8 cellular contexts compared by ENCODE assay signal in the genomic region with DNA sequence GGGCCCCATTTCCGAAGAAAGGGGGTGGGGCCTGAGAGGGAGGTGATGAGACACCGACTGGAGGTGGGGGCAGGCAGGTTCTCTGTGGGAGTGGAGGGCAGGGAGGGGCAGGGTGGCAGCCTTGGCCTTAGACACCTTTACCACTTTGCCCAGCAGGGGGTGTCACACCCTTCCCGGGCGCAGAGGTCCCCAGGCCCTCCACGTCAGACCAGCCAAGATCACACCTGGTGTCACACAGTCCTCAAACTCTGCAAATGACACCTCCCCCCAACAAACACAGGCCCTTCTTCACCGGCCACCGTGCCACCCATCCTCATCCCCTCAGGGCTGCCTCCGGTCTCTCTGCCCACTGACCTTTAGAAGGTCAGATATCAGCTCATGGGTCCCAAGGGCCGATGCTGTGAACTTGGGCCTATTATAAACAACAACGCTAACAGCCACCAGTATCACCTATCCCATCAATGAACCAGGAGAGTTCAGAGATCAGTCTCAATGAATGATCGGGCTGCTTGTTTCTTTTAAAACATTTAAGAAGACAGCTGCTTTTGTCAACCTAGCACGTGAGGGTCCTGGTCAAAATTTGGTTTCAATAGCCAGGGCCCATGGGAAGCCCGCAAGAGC.
DNase-seq lines count a peak whose midpoint lies in the region; ATAC-seq and TF ChIP-seq lines count a peak whose summit lies in the region.

No MANE protein-coding gene starts in this region.

- H3K36me3 ChIP-seq in MM.1S (replicated peaks; ENCODE audit: insufficient read depth, low read length), result no peaks in the 10 kb centered on the region
- no peaks in the 10 kb centered on the region for H3K36me3 ChIP-seq in uterus

- no peak for ATAC-seq in GM18867 (IDR thresholded peaks at IDR 0.05; ENCODE audit: unreplicated experiment)

- H3K9me3 Mint-ChIP-seq in activated CD4-positive, alpha-beta memory T cell treated with anti-CD3 and anti-CD28 coated beads for 36 hours, result no peaks in the 10 kb centered on the region

- POLR2A ChIA-PET in activated CD4-positive, alpha-beta memory T cell treated with anti-CD3 and anti-CD28 coated beads for 36 hours (lab: Charles Lee), result no interaction called here

- peak overlapping the region; percentile 79 for H3K4me3 Mint-ChIP-seq in activated CD4-positive, alpha-beta memory T cell treated with anti-CD3 and anti-CD28 coated beads for 36 hours

- DNase-seq in EL, result peak; percentile 16
- DNase-seq in MM.1S, result peak; percentile 56
- DNase-seq in activated CD4-positive, alpha-beta memory T cell treated with anti-CD3 and anti-CD28 coated beads for 36 hours, result peak; percentile 87
- DNase-seq in epithelial cell of proximal tubule (ENCODE audit: low read depth), result no peak
- no peak for DNase-seq in uterus
- DNase-seq in ecto neural progenitor cell (ENCODE audit: low spot score), result no peak

- no peaks in the 10 kb centered on the region for H3K36me3 Mint-ChIP-seq in activated CD4-positive, alpha-beta memory T cell treated with anti-CD3 and anti-CD28 coated beads for 36 hours

- H3K9me3 ChIP-seq in MM.1S (replicated peaks; ENCODE audit: insufficient read depth, low read length) (no peaks in the 10 kb centered on the region), uterus (no peaks in the 10 kb centered on the region)

- no peak overlapping the region for H3K4me2 ChIP-seq in MM.1S (ENCODE audit: low read depth, low read length)

- H2AFZ ChIP-seq in MM.1S (ENCODE audit: low read length), result no peak overlapping the region

- no peaks in the 10 kb centered on the region for H3K79me2 ChIP-seq in MM.1S (ENCODE audit: low read length)

- peaks cover 4% of the 10 kb centered on the region; the same call in 1 of the 2 replicates for H4K20me1 ChIP-seq in MM.1S (ENCODE audit: insufficient read depth, low read length)

- H3K4me1 Mint-ChIP-seq in activated CD4-positive, alpha-beta memory T cell treated with anti-CD3 and anti-CD28 coated beads for 36 hours (ENCODE audit: low read depth), result peaks cover 29% of the 10 kb centered on the region

- H3F3A ChIP-seq in MM.1S (ENCODE audit: insufficient read depth, low read length), result no peaks in the 10 kb centered on the region

- no peak overlapping the region for H3K9ac ChIP-seq in MM.1S (ENCODE audit: low read length)

- H3K4me3 ChIP-seq in MM.1S (ENCODE audit: low read length) (no peak overlapping the region), epithelial cell of proximal tubule (ENCODE audit: low read depth, low read length) (peak overlapping the region; percentile 68), skin epidermis (peak overlapping the region in 5 of 7 experiments; percentile 47 to 88 (median 80)), uterus (no peak overlapping the region)

- H3K27ac ChIP-seq in MM.1S (ENCODE audit: low read length) (no peak overlapping the region), skin epidermis (peak overlapping the region in 16 of 21 experiments; percentile 34 to 95 (median 89)), uterus (peak overlapping the region in 1 of 2 donors; percentile 17)

- TF ChIP-seq CTCF in MM.1S (IDR thresholded peaks at IDR 0.05; ENCODE audit: low read length) (peak; percentile 59), epithelial cell of proximal tubule (conservative IDR thresholded peaks at IDR 0.05; ENCODE audit: low read depth, low read length) (peak; percentile 50), uterus (IDR thresholded peaks at IDR 0.05) (peak in 2 of 4 experiments; percentile 23 to 26)

- no peaks in the 10 kb centered on the region for H3K27me3 Mint-ChIP-seq in activated CD4-positive, alpha-beta memory T cell treated with anti-CD3 and anti-CD28 coated beads for 36 hours

- peaks cover 79% of the 10 kb centered on the region for H3K27me3 ChIP-seq in MM.1S (replicated peaks; ENCODE audit: insufficient read depth, low read length)
- H3K27me3 ChIP-seq in uterus, result no peaks in the 10 kb centered on the region

- peak overlapping the region; percentile 79 for H3K27ac Mint-ChIP-seq in activated CD4-positive, alpha-beta memory T cell treated with anti-CD3 and anti-CD28 coated beads for 36 hours

- intact Hi-C loops in activated CD4-positive, alpha-beta memory T cell treated with anti-CD3 and anti-CD28 coated beads for 36 hours (cut with micrococcal nuclease), result loop anchor here (1.0 to 10.0 kb wide), 5 partner anchors 40 to 868 kb away; partner anchors contain the start of genes CASZ1 and CLSTN1
- intact Hi-C loops in uterus (cut with DNase I; ENCODE audit: low total_unique reads), result no loop called here

- H3K4me1 ChIP-seq in MM.1S (ENCODE audit: low read length) (no peaks in the 10 kb centered on the region), uterus (peaks cover 0 to 9% of the 10 kb centered on the region in 2 donors)

- no peaks in the 10 kb centered on the region for H3K9me2 ChIP-seq in MM.1S (replicated peaks; ENCODE audit: insufficient read depth, low read length)

- no peak for TF ChIP-seq POLR2A in uterus (IDR thresholded peaks at IDR 0.05)

- CTCF ChIA-PET in activated CD4-positive, alpha-beta memory T cell treated with anti-CD3 and anti-CD28 coated beads for 36 hours (lab: Charles Lee), result interaction anchor here (0.7 to 5.1 kb wide), 10 partner anchors 8 to 345 kb away, joined by 3 to 26 read pairs (median 4); no protein-coding TSS in a partner anchor

Comparison
In these comparisons a context has a peak if more than half of its experiments do, and no peak if none do; other contexts are left out.
1. DNase-seq: peak in EL (single experiment), MM.1S (single experiment) and activated CD4-positive, alpha-beta memory T cell treated with anti-CD3 and anti-CD28 coated beads for 36 hours (single experiment); none in epithelial cell of proximal tubule (single experiment), uterus (0 of 2) and ecto neural progenitor cell (single experiment).
2. H3K4me3 ChIP-seq: peak in epithelial cell of proximal tubule (single experiment) and skin epidermis (5 of 7); none in MM.1S (single experiment) and uterus (0 of 2).